In genomic region chr15:35298509-35298908, GRCh38 we compare ENCODE assay signal across 24 cellular contexts.
"Had no signal": no experiment of that assay in that cellular context is flagged by ENCODE, and none has a peak within 500 bp of the region (broad histone marks: within the 10 kb centered on the region; RNA-seq: fewer than 3 reads in every experiment).

No MANE protein-coding gene starts in this region.

- H3K4me3 ChIP-seq: hepatocyte, left lung, left ventricle myocardium inferior, lower lobe of right lung, lung, mucosa of descending colon had no signal

- H3K27me3 Mint-ChIP-seq: memory B cell; naive B cell; naive thymus-derived CD4-positive, alpha-beta T cell had no signal

- H2AFZ ChIP-seq: hepatocyte had no signal

- DNase-seq: hippocampal formation; hypothalamus; immature natural killer cell; islet precursor cell; kidney glomerular epithelial cell; left cardiac atrium; left colon; left ventricle myocardium inferior; left ventricle myocardium superior; lower lobe of right lung; mammary epithelial cell; mesenchymal stem cell; mesendoderm; midbrain; mucosa of descending colon; naive B cell; naive thymus-derived CD4-positive, alpha-beta T cell had no signal

- H3K27ac Mint-ChIP-seq: immature natural killer cell; memory B cell; mesothelial cell of epicardium; naive B cell; naive thymus-derived CD4-positive, alpha-beta T cell had no signal

- H3K79me2 ChIP-seq: hepatocyte had no signal

- ATAC-seq: left cardiac atrium; left colon; left lung; left ventricle myocardium superior; lower lobe of right lung; mucosa of descending colon; naive thymus-derived CD4-positive, alpha-beta T cell had no signal

- H3K36me3 ChIP-seq: left lung, left ventricle myocardium inferior, lower lobe of right lung had no signal

- H3K4me3 Mint-ChIP-seq: immature natural killer cell; memory B cell; mesothelial cell of epicardium; naive B cell; naive thymus-derived CD4-positive, alpha-beta T cell had no signal

- H3K36me3 Mint-ChIP-seq: immature natural killer cell, memory B cell, naive B cell had no signal

- H3K4me2 ChIP-seq: hepatocyte had no signal

- H3K4me1 ChIP-seq: left lung, left ventricle myocardium inferior, lower lobe of right lung had no signal

- H3K9me3 Mint-ChIP-seq: memory B cell; naive B cell; naive thymus-derived CD4-positive, alpha-beta T cell had no signal

- H3K27me3 ChIP-seq: hepatocyte, left lung had no signal

- H3K9me3 ChIP-seq: left lung, left ventricle myocardium inferior, lower lobe of right lung, mucosa of descending colon had no signal

- H3K27ac ChIP-seq: hepatocyte, left lung, left ventricle myocardium inferior, lower lobe of right lung had no signal

- H3K4me1 Mint-ChIP-seq: immature natural killer cell; memory B cell; naive B cell; naive thymus-derived CD4-positive, alpha-beta T cell had no signal

- FAIRE-seq: islet of Langerhans, keratinocyte had no signal
